Comparison of ENCODE assay signal across 19 cellular contexts in genomic region chr1:156386134-156386901, GRCh38. TPM values are rescaled to one million over a fixed set of nuclear protein-coding genes. Genes with fewer than 3 reads are reported as not detected.
"Had no signal": no experiment of that assay in that cellular context is flagged by ENCODE, and none has a peak within 500 bp of the region (broad histone marks: within the 10 kb centered on the region; RNA-seq: fewer than 3 reads in every experiment).

No MANE protein-coding gene starts in this region.

- H3K4me3 ChIP-seq: esophagus muscularis mucosa, left ventricle myocardium inferior, right atrium auricular region, skin epidermis, upper lobe of left lung had no signal

- H3K9me3 Mint-ChIP-seq: activated CD4-positive, alpha-beta T cell treated with anti-CD3 and anti-CD28 coated beads, Interleukin-2, amount 10 ng/mL, durations not matched to agents 24 days and 14 days; activated naive CD4-positive, alpha-beta T cell treated with anti-CD3 and anti-CD28 coated beads, Interleukin-2, amount 50 U/mL, for 72 hours; activated T-cell treated with anti-CD3 and anti-CD28 coated beads, Interleukin-2, amount 50 U/mL, for 72 hours; memory B cell; naive thymus-derived CD8-positive, alpha-beta T cell; T-helper 2 cell treated with Interferon-gamma antibody and Interleukin-4, amounts not matched to agents 5 μg/mL and 100 μg/mL, for 36 hours had no signal

- H3K4me3 Mint-ChIP-seq: activated CD4-positive, alpha-beta T cell treated with anti-CD3 and anti-CD28 coated beads, Interleukin-2, amount 10 ng/mL, durations not matched to agents 24 days and 14 days; activated CD8-positive, alpha-beta T cell treated with anti-CD3 and anti-CD28 coated beads, Interleukin-2, amount 10 ng/mL, durations not matched to agents 7 days and 5 days; activated T-cell treated with anti-CD3 and anti-CD28 coated beads, Interleukin-2, amount 50 U/mL, for 72 hours; memory B cell; T-helper 2 cell treated with Interferon-gamma antibody and Interleukin-4, amounts not matched to agents 5 μg/mL and 100 μg/mL, for 36 hours had no signal

- DNase-seq: activated gamma-delta T cell, kidney had no signal

- H3K9me3 ChIP-seq: esophagus muscularis mucosa, left ventricle myocardium inferior, right atrium auricular region, upper lobe of left lung had no signal

- H3K36me3 ChIP-seq: brain microvascular endothelial cell, esophagus muscularis mucosa, left ventricle myocardium inferior, right atrium auricular region, upper lobe of left lung had no signal

- H3K27ac Mint-ChIP-seq: activated CD4-positive, alpha-beta T cell treated with anti-CD3 and anti-CD28 coated beads, Interleukin-2, amount 10 ng/mL, durations not matched to agents 24 days and 14 days; activated CD8-positive, alpha-beta T cell treated with anti-CD3 and anti-CD28 coated beads, Interleukin-2, amount 10 ng/mL, durations not matched to agents 7 days and 5 days; activated naive CD4-positive, alpha-beta T cell treated with anti-CD3 and anti-CD28 coated beads, Interleukin-2, amount 50 U/mL, for 72 hours; activated T-cell treated with anti-CD3 and anti-CD28 coated beads, Interleukin-2, amount 50 U/mL, for 72 hours; memory B cell; progenitor cell of endocrine pancreas; T-helper 2 cell treated with Interferon-gamma antibody and Interleukin-4, amounts not matched to agents 5 μg/mL and 100 μg/mL, for 36 hours had no signal

- H3K27ac ChIP-seq: brain microvascular endothelial cell, esophagus muscularis mucosa, left ventricle myocardium inferior, right atrium auricular region, skin epidermis, upper lobe of left lung had no signal

- H3K36me3 Mint-ChIP-seq: activated naive CD4-positive, alpha-beta T cell treated with anti-CD3 and anti-CD28 coated beads, Interleukin-2, amount 50 U/mL, for 72 hours; memory B cell; naive thymus-derived CD8-positive, alpha-beta T cell had no signal

RNA-seq across cellular contexts. Expression of gene RHBG, which starts 17.3 kb away (rescaled TPM):
- total RNA-seq: activated CD4-positive, alpha-beta T cell treated with anti-CD3 and anti-CD28 coated beads, Interleukin-2, amount 10 ng/mL, durations not matched to agents 24 days and 14 days; activated CD8-positive, alpha-beta T cell treated with anti-CD3 and anti-CD28 coated beads, Interleukin-2, amount 10 ng/mL, durations not matched to agents 7 days and 5 days; activated naive CD4-positive, alpha-beta T cell treated with anti-CD3 and anti-CD28 coated beads, Interleukin-2, amount 50 U/mL, for 72 hours; activated T-cell treated with anti-CD3 and anti-CD28 coated beads, Interleukin-2, amount 50 U/mL, for 72 hours; esophagus muscularis mucosa; glomerular endothelial cell; left ventricle myocardium inferior; naive thymus-derived CD8-positive, alpha-beta T cell; right atrium auricular region had no signal

RNA-seq across cellular contexts. Expression of gene TSACC, which starts 48.0 kb away (rescaled TPM):
- total RNA-seq: cerebellum; esophagus muscularis mucosa; glomerular endothelial cell; kidney; mucosa of gallbladder; naive thymus-derived CD8-positive, alpha-beta T cell; right atrium auricular region had no signal
